In the genomic region with DNA sequence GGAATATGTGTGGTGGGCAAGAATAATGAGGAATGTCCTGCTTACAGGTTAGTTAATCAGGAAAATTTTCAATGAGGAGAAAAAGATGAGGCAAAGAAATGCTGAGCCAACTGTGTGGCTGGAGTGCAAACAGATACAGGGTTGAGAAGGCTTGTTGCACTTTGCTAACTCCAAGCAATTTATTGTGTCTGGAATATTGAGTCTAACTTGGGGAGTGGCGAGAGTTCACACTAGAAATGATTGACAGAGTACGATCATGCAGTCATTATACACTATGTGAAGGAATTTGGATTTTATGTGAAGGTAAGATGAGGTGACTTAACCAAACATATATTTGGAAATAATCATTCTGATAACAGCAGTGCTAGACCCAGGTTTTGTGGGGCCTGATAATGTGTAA, we compare ENCODE assay signal across 34 cellular contexts.
DNase-seq lines count a peak whose midpoint lies in the region; ATAC-seq and TF ChIP-seq lines count a peak whose summit lies in the region.
"Had no signal": no experiment of that assay in that cellular context is flagged by ENCODE, and none has a peak within 500 bp of the region (broad histone marks: within the 10 kb centered on the region; RNA-seq: fewer than 3 reads in every experiment).

No MANE protein-coding gene starts in this region.

- intact Hi-C loops in colonic mucosa (cut with DNase I) (no loop called here), left colon (cut with DNase I, micrococcal nuclease) (no loop called here), mucosa of descending colon (cut with DNase I, micrococcal nuclease) (no loop called here)

- H3K36me3 ChIP-seq in colonic mucosa (no peaks in the 10 kb centered on the region), mucosa of descending colon (ENCODE audit: low read depth) (no peaks in the 10 kb centered on the region)
- H3K36me3 ChIP-seq: BE2C; BLaER1; BLaER1 treated with 17β-estradiol and CSF1 and Interleukin-3, amounts not matched to agents 10 nM and 100 nM had no signal

- peak; percentile 92 for ATAC-seq in left colon
- ATAC-seq in mucosa of descending colon: peak; percentile 76
- no peak for ATAC-seq in HG02852 (IDR thresholded peaks at IDR 0.05; ENCODE audit: unreplicated experiment)
- ATAC-seq: A549; CD8-positive, alpha-beta T cell had no signal

- peak overlapping the region; percentile 5 for H3K27ac Mint-ChIP-seq in activated CD4-positive, alpha-beta T cell treated with anti-CD3 and anti-CD28 coated beads, Interleukin-2, amount 10 ng/mL, durations not matched to agents 7 days and 5 days
- H3K27ac Mint-ChIP-seq: B cell; CD14-positive monocyte; CD4-positive, alpha-beta memory T cell; CD4-positive, alpha-beta T cell; CD4-positive, CD25-positive, alpha-beta regulatory T cell; CD8-positive, alpha-beta memory T cell; CD8-positive, alpha-beta T cell had no signal

- no peaks in the 10 kb centered on the region for H3K4me1 Mint-ChIP-seq in activated CD4-positive, alpha-beta T cell treated with anti-CD3 and anti-CD28 coated beads, Interleukin-2, amount 10 ng/mL, durations not matched to agents 7 days and 5 days
- H3K4me1 Mint-ChIP-seq: B cell; CD14-positive monocyte; CD4-positive, alpha-beta memory T cell; CD4-positive, CD25-positive, alpha-beta regulatory T cell; CD8-positive, alpha-beta memory T cell had no signal

- H3K27ac ChIP-seq in colonic mucosa: no peak overlapping the region
- H3K27ac ChIP-seq: 22Rv1; A549; BLaER1; BLaER1 treated with 17β-estradiol and CSF1 and Interleukin-3, amounts not matched to agents 10 nM and 100 nM; C4-2B had no signal

- no peaks in the 10 kb centered on the region for H3K36me3 Mint-ChIP-seq in activated CD4-positive, alpha-beta T cell treated with anti-CD3 and anti-CD28 coated beads, Interleukin-2, amount 10 ng/mL, durations not matched to agents 7 days and 5 days (ENCODE audit: low read depth)
- H3K36me3 Mint-ChIP-seq: CD14-positive monocyte; CD4-positive, alpha-beta memory T cell; CD4-positive, CD25-positive, alpha-beta regulatory T cell; CD8-positive, alpha-beta memory T cell; CD8-positive, alpha-beta T cell had no signal

- DNase-seq in activated CD4-positive, alpha-beta T cell treated with anti-CD3 and anti-CD28 coated beads, Interleukin-2, amount 10 ng/mL, durations not matched to agents 7 days and 5 days: no peak
- no peak for DNase-seq in activated CD4-positive, alpha-beta T cell treated with anti-CD3 and anti-CD28 coated beads, Interleukin-2, amount 50 U/mL, for 48 hours
- peak; percentile 25 for DNase-seq in colonic mucosa
- DNase-seq in left colon: no peak
- peak in 1 of 3 donors; percentile 17 for DNase-seq in mucosa of descending colon
- no peak for DNase-seq in RPMI8226
- no peak for DNase-seq in AML-193 (lab: John Stamatoyannopoulos, UW)
- DNase-seq: 8988T; ACHN; BE2C; C1 segment of cervical spinal cord; Caco-2; Calu3; CD4-positive, alpha-beta memory T cell; CD4-positive, alpha-beta T cell; CD4-positive, CD25-positive, alpha-beta regulatory T cell; CD8-positive, alpha-beta memory T cell; CD8-positive, alpha-beta T cell; COR-L47; DMS 273 treated with DMSO at 0.1 percent for 48 hours; DMS153; DMS53; DMS79; DMS79 treated with DMSO at 0.1 percent for 48 hours; DND-41; EL had no signal

- POLR2A ChIA-PET in activated CD4-positive, alpha-beta T cell treated with anti-CD3 and anti-CD28 coated beads, Interleukin-2, amount 10 ng/mL, durations not matched to agents 7 days and 5 days (lab: Charles Lee): no interaction called here

- no peaks in the 10 kb centered on the region for H3K27me3 Mint-ChIP-seq in activated CD4-positive, alpha-beta T cell treated with anti-CD3 and anti-CD28 coated beads, Interleukin-2, amount 10 ng/mL, durations not matched to agents 7 days and 5 days
- H3K27me3 Mint-ChIP-seq: B cell; CD4-positive, alpha-beta T cell; CD4-positive, CD25-positive, alpha-beta regulatory T cell had no signal

- H3K9ac ChIP-seq in colonic mucosa (ENCODE audit: low read depth in 2 of 2, low read length in 2 of 2): no peak overlapping the region
- H3K9ac ChIP-seq: BLaER1; BLaER1 treated with 17β-estradiol and CSF1 and Interleukin-3, amounts not matched to agents 10 nM and 100 nM had no signal

- CTCF ChIA-PET in activated CD4-positive, alpha-beta T cell treated with anti-CD3 and anti-CD28 coated beads, Interleukin-2, amount 10 ng/mL, durations not matched to agents 7 days and 5 days (lab: Charles Lee): no interaction called here

- H3K4me1 ChIP-seq in colonic mucosa (no peaks in the 10 kb centered on the region), mucosa of descending colon (ENCODE audit: low read depth) (no peaks in the 10 kb centered on the region)
- H3K4me1 ChIP-seq: A549, BE2C, Caco-2 had no signal

- H3K4me3 Mint-ChIP-seq in activated CD4-positive, alpha-beta T cell treated with anti-CD3 and anti-CD28 coated beads, Interleukin-2, amount 10 ng/mL, durations not matched to agents 7 days and 5 days: no peak overlapping the region
- H3K4me3 Mint-ChIP-seq: B cell; CD14-positive monocyte; CD4-positive, alpha-beta memory T cell; CD4-positive, alpha-beta T cell; CD4-positive, CD25-positive, alpha-beta regulatory T cell; CD8-positive, alpha-beta memory T cell; CD8-positive, alpha-beta T cell had no signal

- H3K27me3 ChIP-seq in colonic mucosa: no peaks in the 10 kb centered on the region
- H3K27me3 ChIP-seq: BE2C; BLaER1; BLaER1 treated with 17β-estradiol and CSF1 and Interleukin-3, amounts not matched to agents 10 nM and 100 nM had no signal

- no peak for TF ChIP-seq CTCF in colonic mucosa (IDR thresholded peaks at IDR 0.05)
- no peak for TF ChIP-seq CTCF in mucosa of descending colon (IDR thresholded peaks at IDR 0.05)

- no peak overlapping the region for H3K4me3 ChIP-seq in colonic mucosa
- no peak overlapping the region for H3K4me3 ChIP-seq in mucosa of descending colon
- H3K4me3 ChIP-seq: A549; BLaER1; BLaER1 treated with 17β-estradiol and CSF1 and Interleukin-3, amounts not matched to agents 10 nM and 100 nM had no signal

- H3K9me3 Mint-ChIP-seq in activated CD4-positive, alpha-beta T cell treated with anti-CD3 and anti-CD28 coated beads, Interleukin-2, amount 10 ng/mL, durations not matched to agents 7 days and 5 days: peaks cover 2% of the 10 kb centered on the region
- H3K9me3 Mint-ChIP-seq: CD4-positive, alpha-beta T cell had no signal

- H3K9me3 ChIP-seq in colonic mucosa: no peaks in the 10 kb centered on the region
- H3K9me3 ChIP-seq in mucosa of descending colon: no peaks in the 10 kb centered on the region
- H3K9me3 ChIP-seq: A549; BE2C; BLaER1; BLaER1 treated with 17β-estradiol and CSF1 and Interleukin-3, amounts not matched to agents 10 nM and 100 nM; Caco-2 had no signal
